In genomic region chr17:28598389-28598788, GRCh38 we compare ENCODE assay signal across 1 cellular context.
TF ChIP-seq lines count a peak whose summit lies in the region.

No MANE protein-coding gene starts in this region.

TF ChIP-seq in SK-N-SH, 30 proteins besides CTCF, POLR2A, EP300 and RAD21 (continued from another document):
- TF ChIP-seq ZBTB33 (IDR thresholded peaks at IDR 0.05; ENCODE audit: borderline replicate concordance, low read depth), result no peak
- TF ChIP-seq FOXJ3 (CRISPR knock-in tag; IDR thresholded peaks at IDR 0.05), result no peak
- no peak for TF ChIP-seq TEAD4 (IDR thresholded peaks at IDR 0.05; ENCODE audit: borderline replicate concordance, insufficient read depth)
- TF ChIP-seq USF1 (IDR thresholded peaks at IDR 0.05; ENCODE audit: borderline replicate concordance, low read depth), result no peak
- TF ChIP-seq MAX (IDR thresholded peaks at IDR 0.05; ENCODE audit: low read depth), result no peak
- TF ChIP-seq NFIC (IDR thresholded peaks at IDR 0.05; ENCODE audit: borderline replicate concordance), result no peak
- TF ChIP-seq TAF1 (IDR thresholded peaks at IDR 0.05; ENCODE audit: borderline replicate concordance, low read depth, low read length), result no peak
- no peak for TF ChIP-seq PBX3 (IDR thresholded peaks at IDR 0.05)
- no peak for TF ChIP-seq SIN3A (IDR thresholded peaks at IDR 0.05; ENCODE audit: borderline replicate concordance, low read depth, low read length)
